Comparison of ENCODE assay signal across 26 cellular contexts in genomic region chr15:81113861-81114261, GRCh38. TPM values are rescaled to one million over a fixed set of nuclear protein-coding genes. Genes with fewer than 3 reads are reported as not detected.
DNase-seq lines count a peak whose midpoint lies in the region; FAIRE-seq and TF ChIP-seq lines count a peak whose summit lies in the region.
"Had no signal": no experiment of that assay in that cellular context is flagged by ENCODE, and none has a peak within 500 bp of the region (broad histone marks: within the 10 kb centered on the region; RNA-seq: fewer than 3 reads in every experiment).

No MANE protein-coding gene starts in this region.

- CTCF ChIA-PET in HEK293 (lab: Yijun Ruan, JAX) = interaction anchor here (0.6 to 19.9 kb wide), 5 partner anchors 42 to 661 kb away, joined by 3 to 530 read pairs (median 4); no protein-coding TSS in a partner anchor

- H2AFZ ChIP-seq in astrocyte (ENCODE audit: low read depth, low read length) = no peak overlapping the region
- H2AFZ ChIP-seq in fibroblast of lung (ENCODE audit: low read length) = no peak overlapping the region
- no peak overlapping the region for H2AFZ ChIP-seq in smooth muscle cell (ENCODE audit: low read depth)

- H3K79me2 ChIP-seq in astrocyte (ENCODE audit: insufficient read depth, low read length) (no peaks in the 10 kb centered on the region), fibroblast of lung (ENCODE audit: control insufficient read depth, insufficient read depth, low read length) (no peaks in the 10 kb centered on the region), smooth muscle cell (ENCODE audit: low read depth) (no peaks in the 10 kb centered on the region)

- no peaks in the 10 kb centered on the region for H3K9me3 ChIP-seq in HEK293 (ENCODE audit: control insufficient read depth, insufficient read depth, low read depth, low read length)
- no peaks in the 10 kb centered on the region for H3K9me3 ChIP-seq in astrocyte (ENCODE audit: insufficient read depth, low read depth, low read length)
- H3K9me3 ChIP-seq in fibroblast of lung (ENCODE audit: control insufficient read depth, insufficient read depth, low read depth, low read length) = no peaks in the 10 kb centered on the region
- no peaks in the 10 kb centered on the region for H3K9me3 ChIP-seq in smooth muscle cell (replicated peaks; ENCODE audit: low read depth)
- H3K9me3 ChIP-seq: BE2C, mucosa of descending colon, ovary, right atrium auricular region had no signal

- H3K4me1 Mint-ChIP-seq in astrocyte (ENCODE audit: low read depth, unreplicated experiment) = peaks cover 14% of the 10 kb centered on the region

- H3K4me3 Mint-ChIP-seq in astrocyte (ENCODE audit: unreplicated experiment) = no peak overlapping the region
- H3K4me3 Mint-ChIP-seq: activated B cell treated with CpG ODN at 0.5 μM for 24 hours; activated T-helper 1 cell treated with anti-CD3 and anti-CD28 coated beads, Interleukin-12 subunit alpha, Interleukin-12 subunit beta, Interleukin-2, Interleukin-4 antibody, amounts not matched to agents 30 ng/mL and 10 ng/mL and 1 ng/mL, durations not matched to agents 14 hours and 24 hours and 36 hours; nephron; stimulated activated naive CD8-positive, alpha-beta T cell treated with anti-CD3 and anti-CD28 coated beads, Interleukin-15, Interleukin-2, amounts not matched to agents 100 ng/mL and 50 ng/mL, for 24 hours had no signal

- WGBS in smooth muscle cell (ENCODE audit: low lambda C conversion rate) = 33% methylated on average over 3 of the region's 3 CpGs

- H3K9ac ChIP-seq in astrocyte (ENCODE audit: low read length) (no peak overlapping the region), fibroblast of lung (ENCODE audit: insufficient read depth, low read length) (no peak overlapping the region), smooth muscle cell (ENCODE audit: low read depth) (peak overlapping the region; percentile 58)

- H3K4me3 ChIP-seq in HEK293 (ENCODE audit: low read depth, low read length) = no peak overlapping the region
- H3K4me3 ChIP-seq in astrocyte (ENCODE audit: insufficient read depth, low read depth, low read length) = no peak overlapping the region
- H3K4me3 ChIP-seq in fibroblast of lung (replicated peaks in 1 of 4; ENCODE audit: control extremely low read depth in 1 of 4, insufficient read depth in 1 of 4, low read depth in 3 of 4, low read length in 4 of 4) = no peak overlapping the region
- H3K4me3 ChIP-seq in smooth muscle cell = no peak overlapping the region
- H3K4me3 ChIP-seq: mucosa of descending colon, ovary, right atrium auricular region had no signal

- no peak overlapping the region for H3K27ac ChIP-seq in HEK293 (ENCODE audit: extremely low read depth, low read depth, low read length)
- H3K27ac ChIP-seq in astrocyte (ENCODE audit: low read depth, low read length) = no peak overlapping the region
- no peak overlapping the region for H3K27ac ChIP-seq in fibroblast of lung (ENCODE audit: insufficient read depth, low read length)
- H3K27ac ChIP-seq in smooth muscle cell (ENCODE audit: low read depth) = peak overlapping the region; percentile 46
- H3K27ac ChIP-seq: HL-60, ovary, right atrium auricular region had no signal

- H3K4me2 ChIP-seq in astrocyte (ENCODE audit: low read length) (no peak overlapping the region), fibroblast of lung (ENCODE audit: extremely low read depth, insufficient read depth, low read length) (no peak overlapping the region), smooth muscle cell (peak overlapping the region; percentile 54)

- H3F3A ChIP-seq in smooth muscle cell (ENCODE audit: low read depth) = peaks cover 5% of the 10 kb centered on the region

- no peak for TF ChIP-seq CTCF in HEK293 (tag by site-specific recombination; IDR thresholded peaks at IDR 0.05)
- TF ChIP-seq CTCF in astrocyte (IDR thresholded peaks at IDR 0.05; ENCODE audit: insufficient read depth, low read depth, low read length) = no peak
- no peak for TF ChIP-seq CTCF in fibroblast of lung (conservative IDR thresholded peaks at IDR 0.05 in 1 of 2, IDR thresholded peaks at IDR 0.05 in 1 of 2; ENCODE audit: low read depth in 1 of 2, low read length in 2 of 2)
- TF ChIP-seq CTCF in smooth muscle cell (IDR thresholded peaks at IDR 0.05; ENCODE audit: borderline replicate concordance, insufficient read depth, poor library complexity, severe bottlenecking) = no peak

- peaks cover 35% of the 10 kb centered on the region for H3K27me3 ChIP-seq in astrocyte (ENCODE audit: insufficient read depth, low read length)
- H3K27me3 ChIP-seq in fibroblast of lung (ENCODE audit: control insufficient read depth, insufficient read depth, low read length) = no peaks in the 10 kb centered on the region
- H3K27me3 ChIP-seq in smooth muscle cell (ENCODE audit: low read depth) = peaks cover 24% of the 10 kb centered on the region
- H3K27me3 ChIP-seq: ovary had no signal

- peak; percentile 13 for DNase-seq in astrocyte (ENCODE audit: low read depth)
- peak; percentile 31 to 58 for DNase-seq in fibroblast of lung (ENCODE audit: low read depth in 2 of 2)
- no peak for DNase-seq in smooth muscle cell (lab: John Stamatoyannopoulos, UW; ENCODE audit: unreplicated experiment)
- DNase-seq in NCI-H510A (lab: John Stamatoyannopoulos, UW) = no peak
- no peak for DNase-seq in AG20443 (ENCODE audit: low spot score)
- no peak for DNase-seq in activated naive CD4-positive, alpha-beta T cell treated with Interleukin-2 at 50 U/mL for 16 hours
- DNase-seq: activated B cell treated with CpG ODN at 0.5 μM for 24 hours; activated naive CD4-positive, alpha-beta T cell treated with anti-CD3 and anti-CD28 coated beads, Interleukin-2, amount 50 U/mL, for 16 hours; aorta; BE2C; effector CD8-positive, alpha-beta T cell; mucosa of descending colon; NCI-H1092; NCI-H2029; NCI-H226; NCI-H774; ovary; Right ventricle myocardium superior had no signal

- H3K27ac Mint-ChIP-seq in astrocyte (ENCODE audit: unreplicated experiment) = no peak overlapping the region
- H3K27ac Mint-ChIP-seq: activated B cell treated with CpG ODN at 0.5 μM for 24 hours; activated T-helper 1 cell treated with anti-CD3 and anti-CD28 coated beads, Interleukin-12 subunit alpha, Interleukin-12 subunit beta, Interleukin-2, Interleukin-4 antibody, amounts not matched to agents 30 ng/mL and 10 ng/mL and 1 ng/mL, durations not matched to agents 14 hours and 24 hours and 36 hours; nephron; stimulated activated naive CD8-positive, alpha-beta T cell treated with anti-CD3 and anti-CD28 coated beads, Interleukin-15, Interleukin-2, amounts not matched to agents 100 ng/mL and 50 ng/mL, for 24 hours had no signal

- no peak for FAIRE-seq in astrocyte (lab: Jason Lieb, UNC)
- FAIRE-seq: H54, keratinocyte had no signal

- no peaks in the 10 kb centered on the region for H3K36me3 ChIP-seq in HEK293 (ENCODE audit: control insufficient read depth in 2 of 2, insufficient read depth in 1 of 2, low read length in 2 of 2)
- no peaks in the 10 kb centered on the region for H3K36me3 ChIP-seq in astrocyte (ENCODE audit: insufficient read depth, low read length)
- no peaks in the 10 kb centered on the region for H3K36me3 ChIP-seq in fibroblast of lung (ENCODE audit: control insufficient read depth, insufficient read depth, low read length)
- H3K36me3 ChIP-seq in smooth muscle cell (ENCODE audit: low read depth) = no peaks in the 10 kb centered on the region
- H3K36me3 ChIP-seq: BE2C, ovary, right atrium auricular region had no signal

- no peaks in the 10 kb centered on the region for H3K9me3 Mint-ChIP-seq in astrocyte (ENCODE audit: unreplicated experiment)
- H3K9me3 Mint-ChIP-seq: activated B cell treated with CpG ODN at 0.5 μM for 24 hours; activated T-helper 1 cell treated with anti-CD3 and anti-CD28 coated beads, Interleukin-12 subunit alpha, Interleukin-12 subunit beta, Interleukin-2, Interleukin-4 antibody, amounts not matched to agents 30 ng/mL and 10 ng/mL and 1 ng/mL, durations not matched to agents 14 hours and 24 hours and 36 hours; nephron; stimulated activated naive CD8-positive, alpha-beta T cell treated with anti-CD3 and anti-CD28 coated beads, Interleukin-15, Interleukin-2, amounts not matched to agents 100 ng/mL and 50 ng/mL, for 24 hours had no signal

- POLR2A ChIA-PET in HEK293 (lab: Yijun Ruan, JAX) = no interaction called here

- H3K36me3 Mint-ChIP-seq in astrocyte (ENCODE audit: low read depth, unreplicated experiment) = no peaks in the 10 kb centered on the region

- H3K27me3 Mint-ChIP-seq in astrocyte (ENCODE audit: low read depth, unreplicated experiment) = peaks cover 7% of the 10 kb centered on the region

- H4K20me1 ChIP-seq in astrocyte (ENCODE audit: insufficient read depth, low read length) = no peaks in the 10 kb centered on the region
- H4K20me1 ChIP-seq in fibroblast of lung (ENCODE audit: control insufficient read depth, extremely low read depth, insufficient read depth, low read length) = no peaks in the 10 kb centered on the region
- no peaks in the 10 kb centered on the region for H4K20me1 ChIP-seq in smooth muscle cell (ENCODE audit: low read depth)

- H3K4me1 ChIP-seq in HEK293 (ENCODE audit: control insufficient read depth, insufficient read depth, low read length) (peaks cover 13% of the 10 kb centered on the region), astrocyte (ENCODE audit: insufficient read depth, low read length) (no peaks in the 10 kb centered on the region), fibroblast of lung (ENCODE audit: control insufficient read depth, extremely low read depth, insufficient read depth, low read length) (peaks cover 3% of the 10 kb centered on the region), smooth muscle cell (ENCODE audit: low read depth) (peaks cover 10% of the 10 kb centered on the region)
- H3K4me1 ChIP-seq: BE2C had no signal

TF ChIP-seq in HEK293, 187 proteins besides CTCF, POLR2A, EP300 and RAD21 (continues in another document):
- no peak for TF ChIP-seq ZNF610 (tag by site-specific recombination; IDR thresholded peaks at IDR 0.05; ENCODE audit: borderline replicate concordance)
- TF ChIP-seq ZNF623 (tag by site-specific recombination; IDR thresholded peaks at IDR 0.05) = no peak
- TF ChIP-seq ZBTB7A (tag by site-specific recombination; IDR thresholded peaks at IDR 0.05; ENCODE audit: low read depth) = no peak
- TF ChIP-seq HOXC10 (CRISPR knock-in tag; IDR thresholded peaks at IDR 0.05) = no peak
- TF ChIP-seq ZBTB48 (tag by site-specific recombination; IDR thresholded peaks at IDR 0.05) = peak; percentile 63
- TF ChIP-seq ZNF202 (tag by site-specific recombination; IDR thresholded peaks at IDR 0.05; ENCODE audit: borderline replicate concordance) = no peak
- no peak for TF ChIP-seq ZNF768 (tag by site-specific recombination; IDR thresholded peaks at IDR 0.05)
- TF ChIP-seq ZNF580 (tag by site-specific recombination; IDR thresholded peaks at IDR 0.05) = no peak

RNA-seq across cellular contexts. Expression of gene CFAP161, which starts 20.2 kb away (rescaled TPM):
- total RNA-seq in astrocyte = 0.27 TPM in 1 of 2 replicates, not detected in the other
- 0.17 and 0.26 TPM in 2 replicates for total RNA-seq in fibroblast of lung
- polyA plus RNA-seq in fibroblast of lung = not detected in 2 replicates
- polyA plus RNA-seq in fibroblast of lung (2012) = not detected in 2 replicates
- polyA minus RNA-seq in fibroblast of lung (ENCODE audit: low replicate concordance) = not detected in 2 replicates
- total RNA-seq in smooth muscle cell = 0.94 and 0.99 TPM in 2 replicates
- not detected in 2 replicates for polyA plus RNA-seq in smooth muscle cell
- total RNA-seq: activated T-helper 1 cell treated with anti-CD3 and anti-CD28 coated beads, Interleukin-12 subunit alpha, Interleukin-12 subunit beta, Interleukin-2, Interleukin-4 antibody, amounts not matched to agents 30 ng/mL and 10 ng/mL and 1 ng/mL, durations not matched to agents 14 hours and 24 hours and 36 hours had no signal
- polyA plus RNA-seq: aorta, keratinocyte had no signal

Comparison
In these comparisons a context has a peak if more than half of its experiments do, and no peak if none do; other contexts are left out.
1. DNase-seq: peak in astrocyte (single experiment) and fibroblast of lung (2 of 2); none in smooth muscle cell (single experiment), NCI-H510A (single experiment), AG20443 (single experiment) and activated naive CD4-positive, alpha-beta T cell treated with Interleukin-2 at 50 U/mL for 16 hours (single experiment).